ENCODE assay signal across 8 cellular contexts in genomic region chr2:218892693-218893348, GRCh38. TPM values are rescaled to one million over a fixed set of nuclear protein-coding genes. Genes with fewer than 3 reads are reported as not detected.
DNase-seq lines count a peak whose midpoint lies in the region; ATAC-seq and TF ChIP-seq lines count a peak whose summit lies in the region.

No MANE protein-coding gene starts in this region.

- POLR2A ChIA-PET in CD8-positive, alpha-beta memory T cell (lab: Charles Lee): interaction anchor here (1.0 to 8.3 kb wide), 5 partner anchors 11 to 314 kb away, joined by 3 to 130 read pairs (median 3); partner anchors contain the start of genes BCS1L, WNT10A, ZFAND2B and ZNF142

- peak overlapping the region; percentile 57 for H3K4me3 ChIP-seq in CD8-positive, alpha-beta memory T cell (ENCODE audit: low read length)
- H3K4me3 ChIP-seq in NT2/D1 (ENCODE audit: insufficient read length, low read depth): peak overlapping the region; percentile 40

- peaks cover 0 to 2% (median 0%) of the 10 kb centered on the region in 5 donors for H3K9me3 Mint-ChIP-seq in CD8-positive, alpha-beta memory T cell
- no peaks in the 10 kb centered on the region for H3K9me3 Mint-ChIP-seq in nephron

- peak overlapping the region; percentile 57 to 84 (median 75) for H3K4me3 Mint-ChIP-seq in CD8-positive, alpha-beta memory T cell
- H3K4me3 Mint-ChIP-seq in nephron: peak overlapping the region; percentile 49 to 79 (median 66)

- H3K36me3 ChIP-seq in CD8-positive, alpha-beta memory T cell (ENCODE audit: insufficient read depth, low read length): no peaks in the 10 kb centered on the region
- no peaks in the 10 kb centered on the region for H3K36me3 ChIP-seq in NT2/D1 (ENCODE audit: insufficient read depth, insufficient read length, low read length)

- peak overlapping the region; percentile 70 for H3K27ac ChIP-seq in CD8-positive, alpha-beta memory T cell (ENCODE audit: low read depth, low read length)

- H3K27me3 Mint-ChIP-seq in CD8-positive, alpha-beta memory T cell: peaks cover 0 to 13% of the 10 kb centered on the region in 2 donors
- H3K27me3 Mint-ChIP-seq in nephron (ENCODE audit: low read depth): peaks cover 86% of the 10 kb centered on the region

- DNase-seq in CD8-positive, alpha-beta memory T cell: peak; percentile 81 to 93 (median 93)
- DNase-seq in NT2/D1 (ENCODE audit: low read depth, low spot score) (no peak), erythroblast (lab: John Stamatoyannopoulos, UW) (peak; percentile 44 to 51)
- peak; percentile 89 for DNase-seq in activated CD8-positive, alpha-beta memory T cell treated with anti-CD3 and anti-CD28 coated beads, Interleukin-2, amount 50 U/mL, for 48 hours
- DNase-seq in stimulated activated naive CD4-positive, alpha-beta T cell treated with Interleukin-2 at 50 U/mL for 16 hours (lab: John Stamatoyannopoulos, UW): peak; percentile 84

- TF ChIP-seq POLR2A in erythroblast (IDR thresholded peaks at IDR 0.05; ENCODE audit: low read length): no peak

- H3K4me1 ChIP-seq in CD8-positive, alpha-beta memory T cell (ENCODE audit: insufficient read depth, low read length): peaks cover 58% of the 10 kb centered on the region
- peaks cover 30% of the 10 kb centered on the region for H3K4me1 ChIP-seq in NT2/D1 (ENCODE audit: insufficient read depth, insufficient read length)

- H3K9ac ChIP-seq in NT2/D1 (ENCODE audit: insufficient read length, low read depth): peak overlapping the region; percentile 79

- H3K27ac Mint-ChIP-seq in CD8-positive, alpha-beta memory T cell: peak overlapping the region; percentile 87 to 99 (median 98)
- H3K27ac Mint-ChIP-seq in nephron: no peak overlapping the region

- H3K4me1 Mint-ChIP-seq in CD8-positive, alpha-beta memory T cell: peaks cover 44 to 64% (median 60%) of the 10 kb centered on the region in 3 donors
- peaks cover 40% of the 10 kb centered on the region for H3K4me1 Mint-ChIP-seq in nephron

- ATAC-seq in GM19395 (IDR thresholded peaks at IDR 0.05; ENCODE audit: unreplicated experiment): peak; percentile 41
- peak; percentile 39 for ATAC-seq in HG03520 (IDR thresholded peaks at IDR 0.05; ENCODE audit: unreplicated experiment)

- H3K36me3 Mint-ChIP-seq in CD8-positive, alpha-beta memory T cell: peaks cover 0 to 2% (median 0%) of the 10 kb centered on the region in 3 donors
- H3K36me3 Mint-ChIP-seq in nephron (ENCODE audit: low read depth): no peaks in the 10 kb centered on the region

- CTCF ChIA-PET in CD8-positive, alpha-beta memory T cell (lab: Charles Lee): interaction anchor here (0.6 to 15.8 kb wide), 6 partner anchors 14 to 530 kb away, joined by 3 to 1010 read pairs (median 3); partner anchors contain the start of genes BCS1L, CDK5R2, WNT10A and ZNF142

- no peaks in the 10 kb centered on the region for H3K27me3 ChIP-seq in CD8-positive, alpha-beta memory T cell (ENCODE audit: insufficient read depth, low read length, poor library complexity, severe bottlenecking)
- H3K27me3 ChIP-seq in NT2/D1 (ENCODE audit: insufficient read depth, insufficient read length): peaks cover 94% of the 10 kb centered on the region

- TF ChIP-seq CTCF in nephron (IDR thresholded peaks at IDR 0.05; ENCODE audit: unreplicated experiment in 3 of 3): peak; percentile 25 to 61 (median 38)

- no peaks in the 10 kb centered on the region for H3K9me3 ChIP-seq in CD8-positive, alpha-beta memory T cell (ENCODE audit: low read length)
- H3K9me3 ChIP-seq in NT2/D1 (ENCODE audit: insufficient read depth, low read length): 0 out of 2 replicates have a peak, but pooled peaks cover 4% of the 10 kb centered on the region

RNA-seq across cellular contexts. Expression of gene WNT10A, which starts 12.2 kb away (rescaled TPM):
- 1 to 10 TPM; 1.0 to 1.5 TPM for total RNA-seq in CD8-positive, alpha-beta memory T cell
- polyA plus RNA-seq in CD8-positive, alpha-beta memory T cell: 1.1 TPM

RNA-seq across cellular contexts. Expression of gene WNT6, which starts 33.2 kb away (rescaled TPM):
- under 1 TPM; 0.27 to 0.42 TPM for total RNA-seq in CD8-positive, alpha-beta memory T cell
- polyA plus RNA-seq in CD8-positive, alpha-beta memory T cell: 0.39 TPM

Comparison
In these comparisons a context has a peak if more than half of its experiments do, and no peak if none do; other contexts are left out.
1. H3K27ac Mint-ChIP-seq: peak in CD8-positive, alpha-beta memory T cell (8 of 8); none in nephron (0 of 3).